ENCODE assay signal across 7 cellular contexts in the genomic region with DNA sequence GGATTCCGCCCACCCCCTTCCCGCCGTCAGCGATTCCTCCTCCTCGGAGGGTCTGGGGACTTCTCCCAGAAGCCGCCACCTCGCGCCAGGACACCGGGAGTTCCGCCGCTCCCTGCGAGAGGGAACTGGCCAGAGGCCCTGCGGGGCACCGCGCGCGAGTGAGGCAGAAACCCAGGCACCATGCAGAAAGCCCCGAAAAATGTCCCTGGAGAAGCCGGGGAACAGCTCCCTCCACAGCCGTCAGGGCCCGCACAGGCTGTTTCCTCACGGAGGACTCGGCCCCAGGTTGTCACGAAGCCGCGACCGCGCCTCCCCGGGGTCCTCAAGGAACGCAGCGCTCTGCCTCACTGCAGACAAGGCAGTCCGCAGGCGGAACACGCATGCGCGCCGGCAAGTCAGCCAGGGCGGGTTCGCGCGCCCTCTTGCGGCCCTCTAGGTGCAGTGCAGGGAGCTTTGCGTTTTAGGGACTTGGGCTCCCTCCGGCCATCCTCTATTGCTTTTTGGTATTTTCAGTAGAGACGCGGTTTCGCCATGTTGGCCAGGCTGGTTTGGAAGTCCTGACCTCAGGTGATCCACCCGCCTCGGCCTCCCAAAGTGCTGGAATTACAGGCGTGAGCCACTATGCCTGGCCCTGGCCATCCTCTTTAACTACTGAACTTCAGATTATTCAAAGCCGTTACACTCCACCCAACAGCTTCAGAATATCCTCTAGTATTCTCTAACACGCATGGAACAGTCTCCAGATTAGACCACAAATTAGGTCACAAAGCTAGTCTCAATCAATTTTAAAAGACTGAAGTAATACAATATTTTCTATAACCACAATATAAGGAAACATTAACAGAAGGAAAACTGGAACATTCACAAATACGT. TPM values are rescaled to one million over a fixed set of nuclear protein-coding genes. Genes with fewer than 3 reads are reported as not detected.
DNase-seq lines count a peak whose midpoint lies in the region; ATAC-seq and TF ChIP-seq lines count a peak whose summit lies in the region.

No MANE protein-coding gene starts in this region.

- H3K27me3 Mint-ChIP-seq in activated B cell treated with CpG ODN at 0.5 μM for 24 hours: peaks cover 40% of the 10 kb centered on the region

- peak; percentile 44 for DNase-seq in NCI-H226
- peak; percentile 89 for DNase-seq in activated B cell treated with CpG ODN at 0.5 μM for 24 hours
- peak in 60 of 61 donors; percentile 27 to 94 (median 85) for DNase-seq in caudate nucleus (lab: John Stamatoyannopoulos, UW)
- peak; percentile 95 for DNase-seq in inferior parietal cortex (ENCODE audit: extremely low spot score)
- DNase-seq in smooth muscle cell of the brain vasculature (ENCODE audit: low read depth, low spot score): peak; percentile 62

- no peak for TF ChIP-seq POLR2A in GM18505 (IDR thresholded peaks at IDR 0.05; ENCODE audit: borderline replicate concordance, extremely low read depth, insufficient read depth, insufficient read length)

- peaks cover 5% of the 10 kb centered on the region for H3K4me1 Mint-ChIP-seq in activated B cell treated with CpG ODN at 0.5 μM for 24 hours

- no peaks in the 10 kb centered on the region for H3K9me3 Mint-ChIP-seq in activated B cell treated with CpG ODN at 0.5 μM for 24 hours

- CTCF ChIA-PET in activated B cell treated with CpG ODN at 0.5 μM for 24 hours (lab: Charles Lee): interaction anchor here (0.6 to 3.7 kb wide), 8 partner anchors 9 to 225 kb away, joined by 3 to 28 read pairs (median 4); partner anchors contain the start of gene ZNF287

- intact Hi-C loops in activated B cell treated with CpG ODN at 0.5 μM for 24 hours (cut with micrococcal nuclease): loop anchor here (1.0 to 5.0 kb wide), 6 partner anchors 20 to 226 kb away; partner anchors contain the start of genes UBB and ZNF287

- H3K36me3 Mint-ChIP-seq in activated B cell treated with CpG ODN at 0.5 μM for 24 hours (ENCODE audit: low read depth): no peaks in the 10 kb centered on the region

- H3K4me3 Mint-ChIP-seq in activated B cell treated with CpG ODN at 0.5 μM for 24 hours: peak overlapping the region; percentile 74

- no peak overlapping the region for H3K27ac Mint-ChIP-seq in activated B cell treated with CpG ODN at 0.5 μM for 24 hours

- H3K27ac ChIP-seq in caudate nucleus (ENCODE audit: low read depth, low read length): peak overlapping the region; percentile 65

- POLR2A ChIA-PET in activated B cell treated with CpG ODN at 0.5 μM for 24 hours (lab: Charles Lee): interaction anchor here (0.8 to 2.3 kb wide), 4 partner anchors 20 to 209 kb away, joined by 3 to 18 read pairs (median 5); partner anchors contain the start of genes UBB and ZNF287

- peak; percentile 85 for ATAC-seq in GM18505 (IDR thresholded peaks at IDR 0.05; ENCODE audit: unreplicated experiment)
- ATAC-seq in HG03159 (IDR thresholded peaks at IDR 0.05; ENCODE audit: unreplicated experiment): peak; percentile 84
- ATAC-seq in activated B cell treated with CpG ODN at 0.5 μM for 24 hours (ENCODE audit: low read depth): peak; percentile 97

- peak; percentile 75 for TF ChIP-seq CTCF in activated B cell treated with CpG ODN at 0.5 μM for 24 hours (IDR thresholded peaks at IDR 0.05)

RNA-seq across cellular contexts. Expression of gene ZNF287, which starts 20.3 kb away (rescaled TPM):
- total RNA-seq in activated B cell treated with CpG ODN at 0.5 μM for 24 hours: 14.3 and 15.4 TPM in 2 replicates

Comparison
In these comparisons a context has a peak if more than half of its experiments do, and no peak if none do; other contexts are left out.
1. Peak in every context shown above with its lines: DNase-seq, ATAC-seq and H3K27ac ChIP-seq.
2. DNase-seq: peak in every context shown above with its lines; median percentile 95 in inferior parietal cortex; 89 in activated B cell treated with CpG ODN at 0.5 μM for 24 hours; 85 in caudate nucleus; 62 in smooth muscle cell of the brain vasculature; 44 in NCI-H226.